9 cellular contexts compared by ENCODE assay signal in the genomic region with DNA sequence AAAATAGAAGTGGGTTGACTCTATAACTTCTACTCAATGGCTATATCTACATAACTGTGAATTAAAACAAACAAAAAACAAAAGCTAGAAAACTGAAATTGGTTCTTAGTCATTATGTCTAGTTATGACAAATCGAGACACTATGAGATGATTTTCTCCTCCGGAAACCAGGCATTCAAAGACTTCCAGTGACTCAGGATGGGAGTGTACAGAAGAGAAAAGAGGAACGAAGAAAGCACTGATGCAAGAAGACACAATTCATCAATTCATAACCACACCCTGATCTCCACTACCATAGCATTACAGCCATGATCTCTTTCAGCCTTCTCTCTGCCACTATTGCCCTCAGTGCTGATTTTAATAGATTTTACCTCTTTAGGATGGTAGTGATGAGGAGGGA.
DNase-seq lines count a peak whose midpoint lies in the region; ATAC-seq, FAIRE-seq and TF ChIP-seq lines count a peak whose summit lies in the region.
"Had no signal": no experiment of that assay in that cellular context is flagged by ENCODE, and none has a peak within 500 bp of the region (broad histone marks: within the 10 kb centered on the region; RNA-seq: fewer than 3 reads in every experiment).

No MANE protein-coding gene starts in this region.

- H3K4me1 ChIP-seq in BE2C, result no peaks in the 10 kb centered on the region

- no peaks in the 10 kb centered on the region for H3K9me3 ChIP-seq in BE2C

- no peak for TF ChIP-seq CTCF in choroid plexus epithelial cell (conservative IDR thresholded peaks at IDR 0.05; ENCODE audit: low read depth, low read length)
- TF ChIP-seq CTCF in D721Med (IDR thresholded peaks at IDR 0.05; ENCODE audit: insufficient read depth, missing control alignments), result no peak
- TF ChIP-seq CTCF in BE2C (IDR thresholded peaks at IDR 0.05; ENCODE audit: low read depth, low read length), result no peak

- H3K4me3 ChIP-seq in choroid plexus epithelial cell (ENCODE audit: low read depth, low read length) (no peak overlapping the region), BE2C (ENCODE audit: low read depth, low read length) (no peak overlapping the region)

- ATAC-seq in GM21515 (IDR thresholded peaks at IDR 0.05; ENCODE audit: unreplicated experiment), result peak; percentile 99
- peak; percentile 98 for ATAC-seq in HG03521 (IDR thresholded peaks at IDR 0.05; ENCODE audit: unreplicated experiment)

- no peaks in the 10 kb centered on the region for H3K36me3 ChIP-seq in BE2C

- H3K27me3 ChIP-seq in BE2C, result no peaks in the 10 kb centered on the region

- no peak for FAIRE-seq in D721Med (lab: Jason Lieb, UNC)
- FAIRE-seq: G401.6 had no signal

- DNase-seq in Daoy (ENCODE audit: low read depth) (peak; percentile 61), choroid plexus epithelial cell (ENCODE audit: low read depth) (peak; percentile 60), D721Med (ENCODE audit: insufficient read length, low spot score) (no peak), DMS79 treated with DMSO at 0.1 percent for 48 hours (lab: John Stamatoyannopoulos, UW) (no peak), BE2C (no peak), NCI-H1436 (lab: John Stamatoyannopoulos, UW) (no peak)

Comparison
In these comparisons a context has a peak if more than half of its experiments do, and no peak if none do; other contexts are left out.
1. DNase-seq: peak in Daoy (single experiment) and choroid plexus epithelial cell (single experiment); none in D721Med (single experiment), DMS79 treated with DMSO at 0.1 percent for 48 hours (single experiment), BE2C (single experiment) and NCI-H1436 (single experiment).